In genomic region chr13:37277007-37277406, GRCh38 we compare ENCODE assay signal across 21 cellular contexts.
"Had no signal": no experiment of that assay in that cellular context is flagged by ENCODE, and none has a peak within 500 bp of the region (broad histone marks: within the 10 kb centered on the region; RNA-seq: fewer than 3 reads in every experiment).

No MANE protein-coding gene starts in this region.

- DNase-seq: KBM-7, MG63, NCI-H1092, NCI-H1105 treated with DMSO at 0.1 percent for 48 hours, NCI-H1417 treated with DMSO at 0.1 percent for 48 hours, NCI-H146, NCI-H1694 treated with DMSO at 0.1 percent for 48 hours, NCI-H1930, NCI-H2081, NCI-H2107, NCI-H446, NCI-H510A, NCI-H524 treated with DMSO at 0.1 percent for 48 hours, NCI-H69, NCI-H774, Right ventricle myocardium superior, RPMI8226, SIG-M5, SW 1271 had no signal

- H3K4me3 ChIP-seq: MG63, SJSA1, SK-N-MC had no signal
